1 cellular context compared by ENCODE assay signal in the genomic region with DNA sequence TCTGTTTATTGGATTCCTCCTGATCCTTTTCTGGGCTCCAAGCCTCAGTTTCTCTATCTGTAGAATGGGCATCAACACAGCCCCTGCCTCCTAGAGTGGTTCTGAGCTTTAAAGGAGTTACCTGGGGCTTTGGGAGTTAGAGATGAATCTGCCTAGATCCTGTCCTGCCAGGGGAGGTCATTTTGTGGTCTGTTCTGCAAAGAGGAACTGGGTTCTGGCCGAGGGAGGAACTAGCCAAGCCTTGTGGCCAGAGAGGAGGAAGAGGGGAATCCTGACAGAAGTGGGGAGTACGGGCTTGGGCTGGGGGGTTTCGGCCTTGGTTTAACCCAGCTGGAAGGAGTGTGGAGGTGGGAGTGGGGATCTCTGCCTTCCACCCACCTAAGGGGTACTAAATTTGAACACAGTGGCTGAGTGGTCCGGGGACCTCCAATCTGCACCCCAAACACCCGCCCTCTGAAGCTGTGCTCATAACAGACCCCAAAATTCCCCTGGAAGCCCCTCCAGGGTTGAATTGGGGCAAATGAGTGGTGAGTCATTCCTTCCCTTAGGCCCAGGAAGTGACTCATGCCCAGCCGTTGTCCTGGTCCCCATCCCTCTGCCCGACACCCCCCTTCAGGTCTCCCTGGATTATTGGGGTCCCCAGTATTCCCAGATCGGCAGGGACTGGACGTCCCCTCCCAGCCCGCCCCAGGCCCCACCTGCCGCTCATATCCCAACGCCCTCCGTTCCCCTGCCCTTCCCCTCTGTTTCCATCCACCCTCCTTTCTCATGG.
A peak's percentile ranks its signal among the peaks of the same experiment; 100 is the strongest.
TF ChIP-seq lines count a peak whose summit lies in the region.

No MANE protein-coding gene starts in this region.

TF ChIP-seq in K562, 482 proteins besides CTCF, POLR2A, EP300 and RAD21 (continued from another document and continues in another):
- no peak for TF ChIP-seq U2AF1 (optimal IDR thresholded peaks at IDR 0.05; ENCODE audit: low read depth, low read length)
- TF ChIP-seq YBX1 (IDR thresholded peaks at IDR 0.05): no peak
- peak; percentile 22 for TF ChIP-seq TAF1 (IDR thresholded peaks at IDR 0.05; ENCODE audit: control insufficient read depth, extremely low read depth, insufficient read depth, low read length, severe bottlenecking)
- TF ChIP-seq TAF9B (IDR thresholded peaks at IDR 0.05; ENCODE audit: partially characterized antibody): no peak
- no peak for TF ChIP-seq ZNF431 (CRISPR knock-in tag; IDR thresholded peaks at IDR 0.05)
- no peak for TF ChIP-seq SETDB1 (IDR thresholded peaks at IDR 0.05; ENCODE audit: low read length)
- TF ChIP-seq ARID1B (IDR thresholded peaks at IDR 0.05): peak; percentile 92
- TF ChIP-seq, protein P1, sequence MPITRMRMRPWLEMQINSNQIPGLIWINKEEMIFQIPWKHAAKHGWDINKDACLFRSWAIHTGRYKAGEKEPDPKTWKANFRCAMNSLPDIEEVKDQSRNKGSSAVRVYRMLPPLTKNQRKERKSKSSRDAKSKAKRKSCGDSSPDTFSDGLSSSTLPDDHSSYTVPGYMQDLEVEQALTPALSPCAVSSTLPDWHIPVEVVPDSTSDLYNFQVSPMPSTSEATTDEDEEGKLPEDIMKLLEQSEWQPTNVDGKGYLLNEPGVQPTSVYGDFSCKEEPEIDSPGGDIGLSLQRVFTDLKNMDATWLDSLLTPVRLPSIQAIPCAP (CRISPR knock-in tag; IDR thresholded peaks at IDR 0.05; ENCODE audit: borderline replicate concordance): no peak
- no peak for TF ChIP-seq MBD2 (IDR thresholded peaks at IDR 0.05; ENCODE audit: borderline replicate concordance, low read depth)
- TF ChIP-seq SPI1 (IDR thresholded peaks at IDR 0.05; ENCODE audit: borderline replicate concordance, low read depth, low read length): peak; percentile 99
- TF ChIP-seq SMAD3 (CRISPR knock-in tag; conservative IDR thresholded peaks at IDR 0.05): 0 out of 2 replicates have a peak, but pooled peaks have one; percentile 4
- TF ChIP-seq, protein P2, sequence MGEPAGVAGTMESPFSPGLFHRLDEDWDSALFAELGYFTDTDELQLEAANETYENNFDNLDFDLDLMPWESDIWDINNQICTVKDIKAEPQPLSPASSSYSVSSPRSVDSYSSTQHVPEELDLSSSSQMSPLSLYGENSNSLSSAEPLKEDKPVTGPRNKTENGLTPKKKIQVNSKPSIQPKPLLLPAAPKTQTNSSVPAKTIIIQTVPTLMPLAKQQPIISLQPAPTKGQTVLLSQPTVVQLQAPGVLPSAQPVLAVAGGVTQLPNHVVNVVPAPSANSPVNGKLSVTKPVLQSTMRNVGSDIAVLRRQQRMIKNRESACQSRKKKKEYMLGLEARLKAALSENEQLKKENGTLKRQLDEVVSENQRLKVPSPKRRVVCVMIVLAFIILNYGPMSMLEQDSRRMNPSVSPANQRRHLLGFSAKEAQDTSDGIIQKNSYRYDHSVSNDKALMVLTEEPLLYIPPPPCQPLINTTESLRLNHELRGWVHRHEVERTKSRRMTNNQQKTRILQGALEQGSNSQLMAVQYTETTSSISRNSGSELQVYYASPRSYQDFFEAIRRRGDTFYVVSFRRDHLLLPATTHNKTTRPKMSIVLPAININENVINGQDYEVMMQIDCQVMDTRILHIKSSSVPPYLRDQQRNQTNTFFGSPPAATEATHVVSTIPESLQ (CRISPR knock-in tag; IDR thresholded peaks at IDR 0.05): no peak
- TF ChIP-seq, protein P3, sequence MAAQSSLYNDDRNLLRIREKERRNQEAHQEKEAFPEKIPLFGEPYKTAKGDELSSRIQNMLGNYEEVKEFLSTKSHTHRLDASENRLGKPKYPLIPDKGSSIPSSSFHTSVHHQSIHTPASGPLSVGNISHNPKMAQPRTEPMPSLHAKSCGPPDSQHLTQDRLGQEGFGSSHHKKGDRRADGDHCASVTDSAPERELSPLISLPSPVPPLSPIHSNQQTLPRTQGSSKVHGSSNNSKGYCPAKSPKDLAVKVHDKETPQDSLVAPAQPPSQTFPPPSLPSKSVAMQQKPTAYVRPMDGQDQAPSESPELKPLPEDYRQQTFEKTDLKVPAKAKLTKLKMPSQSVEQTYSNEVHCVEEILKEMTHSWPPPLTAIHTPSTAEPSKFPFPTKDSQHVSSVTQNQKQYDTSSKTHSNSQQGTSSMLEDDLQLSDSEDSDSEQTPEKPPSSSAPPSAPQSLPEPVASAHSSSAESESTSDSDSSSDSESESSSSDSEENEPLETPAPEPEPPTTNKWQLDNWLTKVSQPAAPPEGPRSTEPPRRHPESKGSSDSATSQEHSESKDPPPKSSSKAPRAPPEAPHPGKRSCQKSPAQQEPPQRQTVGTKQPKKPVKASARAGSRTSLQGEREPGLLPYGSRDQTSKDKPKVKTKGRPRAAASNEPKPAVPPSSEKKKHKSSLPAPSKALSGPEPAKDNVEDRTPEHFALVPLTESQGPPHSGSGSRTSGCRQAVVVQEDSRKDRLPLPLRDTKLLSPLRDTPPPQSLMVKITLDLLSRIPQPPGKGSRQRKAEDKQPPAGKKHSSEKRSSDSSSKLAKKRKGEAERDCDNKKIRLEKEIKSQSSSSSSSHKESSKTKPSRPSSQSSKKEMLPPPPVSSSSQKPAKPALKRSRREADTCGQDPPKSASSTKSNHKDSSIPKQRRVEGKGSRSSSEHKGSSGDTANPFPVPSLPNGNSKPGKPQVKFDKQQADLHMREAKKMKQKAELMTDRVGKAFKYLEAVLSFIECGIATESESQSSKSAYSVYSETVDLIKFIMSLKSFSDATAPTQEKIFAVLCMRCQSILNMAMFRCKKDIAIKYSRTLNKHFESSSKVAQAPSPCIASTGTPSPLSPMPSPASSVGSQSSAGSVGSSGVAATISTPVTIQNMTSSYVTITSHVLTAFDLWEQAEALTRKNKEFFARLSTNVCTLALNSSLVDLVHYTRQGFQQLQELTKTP (IDR thresholded peaks at IDR 0.05; ENCODE audit: low read depth in 1 of 2, partially characterized antibody in 2 of 2): no peak
- no peak for TF ChIP-seq COPS2 (conservative IDR thresholded peaks at IDR 0.05)
- no peak for TF ChIP-seq CREB1 (IDR thresholded peaks at IDR 0.05)
- TF ChIP-seq CREB1 (CRISPR knock-in tag; IDR thresholded peaks at IDR 0.05): no peak
- TF ChIP-seq, protein P4, sequence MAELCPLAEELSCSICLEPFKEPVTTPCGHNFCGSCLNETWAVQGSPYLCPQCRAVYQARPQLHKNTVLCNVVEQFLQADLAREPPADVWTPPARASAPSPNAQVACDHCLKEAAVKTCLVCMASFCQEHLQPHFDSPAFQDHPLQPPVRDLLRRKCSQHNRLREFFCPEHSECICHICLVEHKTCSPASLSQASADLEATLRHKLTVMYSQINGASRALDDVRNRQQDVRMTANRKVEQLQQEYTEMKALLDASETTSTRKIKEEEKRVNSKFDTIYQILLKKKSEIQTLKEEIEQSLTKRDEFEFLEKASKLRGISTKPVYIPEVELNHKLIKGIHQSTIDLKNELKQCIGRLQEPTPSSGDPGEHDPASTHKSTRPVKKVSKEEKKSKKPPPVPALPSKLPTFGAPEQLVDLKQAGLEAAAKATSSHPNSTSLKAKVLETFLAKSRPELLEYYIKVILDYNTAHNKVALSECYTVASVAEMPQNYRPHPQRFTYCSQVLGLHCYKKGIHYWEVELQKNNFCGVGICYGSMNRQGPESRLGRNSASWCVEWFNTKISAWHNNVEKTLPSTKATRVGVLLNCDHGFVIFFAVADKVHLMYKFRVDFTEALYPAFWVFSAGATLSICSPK (IDR thresholded peaks at IDR 0.05; ENCODE audit: borderline replicate concordance): no peak
- TF ChIP-seq MXI1 (IDR thresholded peaks at IDR 0.05; ENCODE audit: low read depth, low read length): no peak
- TF ChIP-seq SLC30A9 (CRISPR knock-in tag; IDR thresholded peaks at IDR 0.05): no peak
- TF ChIP-seq TBP (optimal IDR thresholded peaks at IDR 0.05; ENCODE audit: low read depth, low read length): peak; percentile 27
- TF ChIP-seq CHD2 (IDR thresholded peaks at IDR 0.05; ENCODE audit: low read depth, low read length): no peak
- TF ChIP-seq NONO (IDR thresholded peaks at IDR 0.05; ENCODE audit: low read depth in 2 of 2, low read length in 1 of 2): no peak
- no peak; the same call in 1 of the 2 replicates for TF ChIP-seq NCOA1 (IDR thresholded peaks at IDR 0.05; ENCODE audit: low read depth)
- peak; percentile 11; the same call in 1 of the 2 replicates for TF ChIP-seq SUPT5H (IDR thresholded peaks at IDR 0.05)
- TF ChIP-seq MYC (IDR thresholded peaks at IDR 0.05; ENCODE audit: low read depth, low read length): 0 out of 2 replicates have a peak, but pooled peaks have one; percentile 9
- TF ChIP-seq MYC (CRISPR knock-in tag; IDR thresholded peaks at IDR 0.05; ENCODE audit: borderline replicate concordance, low read depth): no peak
- TF ChIP-seq ZNF75A (CRISPR knock-in tag; IDR thresholded peaks at IDR 0.05): no peak
- TF ChIP-seq CHD4 (IDR thresholded peaks at IDR 0.05; ENCODE audit: insufficient read depth, insufficient replicate concordance, low read depth, low read length, poor library complexity, severe bottlenecking): peak; percentile 95
- TF ChIP-seq CCNT2 (IDR thresholded peaks at IDR 0.05; ENCODE audit: borderline replicate concordance, extremely low read depth, insufficient read length, low read depth, low read length): peak; percentile 26
- TF ChIP-seq ZNF444 (CRISPR knock-in tag; IDR thresholded peaks at IDR 0.05): no peak
- TF ChIP-seq, protein P5, sequence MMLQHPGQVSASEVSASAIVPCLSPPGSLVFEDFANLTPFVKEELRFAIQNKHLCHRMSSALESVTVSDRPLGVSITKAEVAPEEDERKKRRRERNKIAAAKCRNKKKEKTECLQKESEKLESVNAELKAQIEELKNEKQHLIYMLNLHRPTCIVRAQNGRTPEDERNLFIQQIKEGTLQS (IDR thresholded peaks at IDR 0.05): peak; percentile 99
- TF ChIP-seq, protein P5 (CRISPR knock-in tag; conservative IDR thresholded peaks at IDR 0.05): peak; percentile 80
- no peak for TF ChIP-seq PHF21A (IDR thresholded peaks at IDR 0.05; ENCODE audit: borderline replicate concordance, low read depth)
- no peak for TF ChIP-seq ZNF124 (CRISPR knock-in tag; IDR thresholded peaks at IDR 0.05)
- TF ChIP-seq U2AF2 (optimal IDR thresholded peaks at IDR 0.05; ENCODE audit: low read depth, low read length): no peak
- TF ChIP-seq SREBF1 (IDR thresholded peaks at IDR 0.05; ENCODE audit: borderline replicate concordance, low read depth, low read length): no peak
- TF ChIP-seq ZNF134 (CRISPR knock-in tag; conservative IDR thresholded peaks at IDR 0.05): no peak
- TF ChIP-seq CBX1 (IDR thresholded peaks at IDR 0.05; ENCODE audit: low read depth): peak; percentile 97
- TF ChIP-seq NFRKB (IDR thresholded peaks at IDR 0.05; ENCODE audit: low read depth): peak; percentile 37; the same call in 1 of the 2 replicates
- TF ChIP-seq HDAC2 (IDR thresholded peaks at IDR 0.05): peak; percentile 78; the same call in 1 of the 2 replicates
- TF ChIP-seq, protein P6, sequence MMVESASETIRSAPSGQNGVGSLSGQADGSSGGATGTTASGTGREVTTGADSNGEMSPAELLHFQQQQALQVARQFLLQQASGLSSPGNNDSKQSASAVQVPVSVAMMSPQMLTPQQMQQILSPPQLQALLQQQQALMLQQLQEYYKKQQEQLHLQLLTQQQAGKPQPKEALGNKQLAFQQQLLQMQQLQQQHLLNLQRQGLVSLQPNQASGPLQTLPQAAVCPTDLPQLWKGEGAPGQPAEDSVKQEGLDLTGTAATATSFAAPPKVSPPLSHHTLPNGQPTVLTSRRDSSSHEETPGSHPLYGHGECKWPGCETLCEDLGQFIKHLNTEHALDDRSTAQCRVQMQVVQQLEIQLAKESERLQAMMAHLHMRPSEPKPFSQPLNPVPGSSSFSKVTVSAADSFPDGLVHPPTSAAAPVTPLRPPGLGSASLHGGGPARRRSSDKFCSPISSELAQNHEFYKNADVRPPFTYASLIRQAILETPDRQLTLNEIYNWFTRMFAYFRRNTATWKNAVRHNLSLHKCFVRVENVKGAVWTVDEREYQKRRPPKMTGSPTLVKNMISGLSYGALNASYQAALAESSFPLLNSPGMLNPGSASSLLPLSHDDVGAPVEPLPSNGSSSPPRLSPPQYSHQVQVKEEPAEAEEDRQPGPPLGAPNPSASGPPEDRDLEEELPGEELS (CRISPR knock-in tag; IDR thresholded peaks at IDR 0.05; ENCODE audit: borderline replicate concordance): no peak
- no peak for TF ChIP-seq OTX1 (CRISPR knock-in tag; IDR thresholded peaks at IDR 0.05)
- TF ChIP-seq TOE1 (IDR thresholded peaks at IDR 0.05; ENCODE audit: borderline replicate concordance): no peak
- no peak for TF ChIP-seq TOE1 (CRISPR knock-in tag; IDR thresholded peaks at IDR 0.05; ENCODE audit: borderline replicate concordance, low read depth)
- no peak for TF ChIP-seq POLR2AphosphoS2 (IDR thresholded peaks at IDR 0.05; ENCODE audit: low read length)
- TF ChIP-seq, protein P7, sequence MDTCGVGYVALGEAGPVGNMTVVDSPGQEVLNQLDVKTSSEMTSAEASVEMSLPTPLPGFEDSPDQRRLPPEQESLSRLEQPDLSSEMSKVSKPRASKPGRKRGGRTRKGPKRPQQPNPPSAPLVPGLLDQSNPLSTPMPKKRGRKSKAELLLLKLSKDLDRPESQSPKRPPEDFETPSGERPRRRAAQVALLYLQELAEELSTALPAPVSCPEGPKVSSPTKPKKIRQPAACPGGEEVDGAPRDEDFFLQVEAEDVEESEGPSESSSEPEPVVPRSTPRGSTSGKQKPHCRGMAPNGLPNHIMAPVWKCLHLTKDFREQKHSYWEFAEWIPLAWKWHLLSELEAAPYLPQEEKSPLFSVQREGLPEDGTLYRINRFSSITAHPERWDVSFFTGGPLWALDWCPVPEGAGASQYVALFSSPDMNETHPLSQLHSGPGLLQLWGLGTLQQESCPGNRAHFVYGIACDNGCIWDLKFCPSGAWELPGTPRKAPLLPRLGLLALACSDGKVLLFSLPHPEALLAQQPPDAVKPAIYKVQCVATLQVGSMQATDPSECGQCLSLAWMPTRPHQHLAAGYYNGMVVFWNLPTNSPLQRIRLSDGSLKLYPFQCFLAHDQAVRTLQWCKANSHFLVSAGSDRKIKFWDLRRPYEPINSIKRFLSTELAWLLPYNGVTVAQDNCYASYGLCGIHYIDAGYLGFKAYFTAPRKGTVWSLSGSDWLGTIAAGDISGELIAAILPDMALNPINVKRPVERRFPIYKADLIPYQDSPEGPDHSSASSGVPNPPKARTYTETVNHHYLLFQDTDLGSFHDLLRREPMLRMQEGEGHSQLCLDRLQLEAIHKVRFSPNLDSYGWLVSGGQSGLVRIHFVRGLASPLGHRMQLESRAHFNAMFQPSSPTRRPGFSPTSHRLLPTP (IDR thresholded peaks at IDR 0.05; ENCODE audit: borderline replicate concordance, extremely low read depth, insufficient read length): no peak
- TF ChIP-seq, protein P8, sequence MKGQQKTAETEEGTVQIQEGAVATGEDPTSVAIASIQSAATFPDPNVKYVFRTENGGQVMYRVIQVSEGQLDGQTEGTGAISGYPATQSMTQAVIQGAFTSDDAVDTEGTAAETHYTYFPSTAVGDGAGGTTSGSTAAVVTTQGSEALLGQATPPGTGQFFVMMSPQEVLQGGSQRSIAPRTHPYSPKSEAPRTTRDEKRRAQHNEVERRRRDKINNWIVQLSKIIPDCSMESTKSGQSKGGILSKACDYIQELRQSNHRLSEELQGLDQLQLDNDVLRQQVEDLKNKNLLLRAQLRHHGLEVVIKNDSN (CRISPR knock-in tag; IDR thresholded peaks at IDR 0.05): no peak
- TF ChIP-seq ZNF586 (CRISPR knock-in tag; conservative IDR thresholded peaks at IDR 0.05): no peak
- TF ChIP-seq, protein P9, sequence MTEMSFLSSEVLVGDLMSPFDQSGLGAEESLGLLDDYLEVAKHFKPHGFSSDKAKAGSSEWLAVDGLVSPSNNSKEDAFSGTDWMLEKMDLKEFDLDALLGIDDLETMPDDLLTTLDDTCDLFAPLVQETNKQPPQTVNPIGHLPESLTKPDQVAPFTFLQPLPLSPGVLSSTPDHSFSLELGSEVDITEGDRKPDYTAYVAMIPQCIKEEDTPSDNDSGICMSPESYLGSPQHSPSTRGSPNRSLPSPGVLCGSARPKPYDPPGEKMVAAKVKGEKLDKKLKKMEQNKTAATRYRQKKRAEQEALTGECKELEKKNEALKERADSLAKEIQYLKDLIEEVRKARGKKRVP (CRISPR knock-in tag; IDR thresholded peaks at IDR 0.05): no peak
